8 cellular contexts compared by ENCODE assay signal in genomic region chr15:92393994-92394326, GRCh38. TPM values are rescaled to one million over a fixed set of nuclear protein-coding genes. Genes with fewer than 3 reads are reported as not detected.
DNase-seq lines count a peak whose midpoint lies in the region; ATAC-seq and TF ChIP-seq lines count a peak whose summit lies in the region.

No MANE protein-coding gene starts in this region.

- ATAC-seq in Panc1, result peak; percentile 31
- no peak for ATAC-seq in naive thymus-derived CD8-positive, alpha-beta T cell

- H3K18ac ChIP-seq in H9 (ENCODE audit: insufficient read length, low read depth, low read length), result no peak overlapping the region

- H3K9ac ChIP-seq in H9 (ENCODE audit: extremely low read depth, insufficient read length, low read length), result no peak overlapping the region

- peak overlapping the region; percentile 84 to 97 for H3K4me3 Mint-ChIP-seq in H9
- no peak overlapping the region for H3K4me3 Mint-ChIP-seq in naive thymus-derived CD8-positive, alpha-beta T cell

- H3K4me1 Mint-ChIP-seq in H9, result peaks cover 21 to 25% of the 10 kb centered on the region in 2 experiments
- peaks cover 5 to 11% (median 10%) of the 10 kb centered on the region in 4 donors for H3K4me1 Mint-ChIP-seq in naive thymus-derived CD8-positive, alpha-beta T cell

- POLR2A ChIA-PET in Panc1 (lab: Charles Lee), result no interaction called here
- POLR2A ChIA-PET in naive thymus-derived CD8-positive, alpha-beta T cell (lab: Charles Lee), result no interaction called here

- H3K36me3 ChIP-seq in Panc1 (ENCODE audit: control insufficient read depth, insufficient read depth, low read length), result no peaks in the 10 kb centered on the region
- no peaks in the 10 kb centered on the region for H3K36me3 ChIP-seq in left ventricle myocardium inferior

- H3K27me3 ChIP-seq in H9 (ENCODE audit: insufficient read depth, low read length), result peaks cover 19% of the 10 kb centered on the region; the same call in 1 of the 2 replicates
- H3K27me3 ChIP-seq in Panc1 (ENCODE audit: control insufficient read depth, insufficient read depth, low read length), result peaks cover 51% of the 10 kb centered on the region
- peaks cover 87% of the 10 kb centered on the region for H3K27me3 ChIP-seq in left ventricle myocardium inferior (ENCODE audit: low read depth)

- no peak overlapping the region for H2BK5ac ChIP-seq in H9 (ENCODE audit: insufficient read length, low read length)

- no peaks in the 10 kb centered on the region for H3K79me2 ChIP-seq in H9 (ENCODE audit: insufficient read depth, low read length)

- peaks cover 96% of the 10 kb centered on the region for H3K27me3 Mint-ChIP-seq in H9 (ENCODE audit: low read depth)
- peaks cover 35 to 72% (median 56%) of the 10 kb centered on the region in 5 donors for H3K27me3 Mint-ChIP-seq in naive thymus-derived CD8-positive, alpha-beta T cell

- no TSS peak for BruUV-seq in Panc1 (replicated peaks; lab: Mats Ljungman, UMichigan)

- H2BK120ac ChIP-seq in H9 (ENCODE audit: low read depth, low read length, poor library complexity, severe bottlenecking), result no peak overlapping the region

- no peaks in the 10 kb centered on the region for H4K20me1 ChIP-seq in H9 (ENCODE audit: control insufficient read depth, insufficient read depth, insufficient read length)

- no peak overlapping the region for H2AFZ ChIP-seq in H9 (ENCODE audit: low read length)

- H3K4me1 ChIP-seq in H9 (ENCODE audit: insufficient read depth, low read length), result peaks cover 4% of the 10 kb centered on the region; the same call in 1 of the 2 replicates
- peaks cover 5% of the 10 kb centered on the region; the same call in 1 of the 2 replicates for H3K4me1 ChIP-seq in Panc1 (ENCODE audit: control insufficient read depth, insufficient read depth, low read length)
- H3K4me1 ChIP-seq in left ventricle myocardium inferior, result peaks cover 20% of the 10 kb centered on the region

- no peak overlapping the region for H2AK5ac ChIP-seq in H9 (ENCODE audit: insufficient read length, low read length)

- H3K9me3 ChIP-seq in H9 (ENCODE audit: control insufficient read depth, low read depth, low read length) (no peaks in the 10 kb centered on the region), Panc1 (ENCODE audit: control insufficient read depth, insufficient read depth, low read depth, low read length) (no peaks in the 10 kb centered on the region), left ventricle myocardium inferior (replicated peaks) (no peaks in the 10 kb centered on the region)

- peaks cover 14% of the 10 kb centered on the region for H3K23me2 ChIP-seq in H9 (ENCODE audit: insufficient read length, low read depth, low read length, poor library complexity, severe bottlenecking)

- H3K4ac ChIP-seq in H9 (ENCODE audit: low read depth, low read length), result no peak overlapping the region

- no peak overlapping the region for H2BK12ac ChIP-seq in H9 (ENCODE audit: insufficient read length, low read depth, low read length)

- no peak for TF ChIP-seq CTCF in H9 (conservative IDR thresholded peaks at IDR 0.05)
- no peak for TF ChIP-seq CTCF in Panc1 (IDR thresholded peaks at IDR 0.05)
- TF ChIP-seq CTCF in left ventricle myocardium inferior (IDR thresholded peaks at IDR 0.05; ENCODE audit: borderline replicate concordance), result no peak

- H3K4me3 ChIP-seq in Panc1 (ENCODE audit: low read depth in 2 of 2, low read length in 2 of 2) (peak overlapping the region; percentile 26 to 31; a peak in 3 of 4 replicates), left ventricle myocardium inferior (peak overlapping the region; percentile 70)

- no peak overlapping the region for H3K23ac ChIP-seq in H9 (ENCODE audit: insufficient read length, low read depth, low read length)

- no peak overlapping the region for H3K56ac ChIP-seq in H9 (ENCODE audit: insufficient read length, low read depth, low read length)

- no CpG with 5 or more reads among the region's 34 CpGs for WGBS in H9 (ENCODE audit: extremely low coverage, insufficient read length, low lambda C conversion rate)

- no peak overlapping the region for H3K27ac ChIP-seq in H9 (ENCODE audit: insufficient read length, low read depth, low read length)
- no peak overlapping the region for H3K27ac ChIP-seq in Panc1 (ENCODE audit: low read length)
- H3K27ac ChIP-seq in left ventricle myocardium inferior (replicated peaks), result no peak overlapping the region

- no peak overlapping the region for H2BK20ac ChIP-seq in H9 (ENCODE audit: low read depth, low read length, poor library complexity, severe bottlenecking)

- intact Hi-C loops in Panc1 (cut with micrococcal nuclease; ENCODE audit: unreplicated experiment), result no loop called here
- intact Hi-C loops in left ventricle myocardium inferior (cut with micrococcal nuclease), result no loop called here

- DNase-seq in H9 (no peak), Panc1 (ENCODE audit: low read depth, low spot score) (no peak), left ventricle myocardium inferior (no peak), retina (peak; percentile 84), nucleus accumbens (lab: John Stamatoyannopoulos, UW) (no peak)
- no peak for DNase-seq in naive thymus-derived CD8-positive, alpha-beta T cell
- DNase-seq in activated CD8-positive, alpha-beta memory T cell treated with anti-CD3 and anti-CD28 coated beads, Interleukin-2, amount 50 U/mL, for 4 hours, result no peak
- no peak for DNase-seq in activated naive CD4-positive, alpha-beta T cell (lab: John Stamatoyannopoulos, UW)

- no peak overlapping the region for H3K14ac ChIP-seq in H9 (ENCODE audit: insufficient read depth, low read length)

- CTCF ChIA-PET in Panc1 (lab: Charles Lee), result interaction anchor here (0.6 kb wide), 3 partner anchors 49 to 562 kb away, joined by 3 to 9 read pairs (median 3); no protein-coding TSS in a partner anchor

- no peak overlapping the region for H4K91ac ChIP-seq in H9 (ENCODE audit: insufficient read length, low read depth, low read length)

- peaks cover 0 to 5% (median 2%) of the 10 kb centered on the region in 3 experiments; a peak in 4 of 7 replicates for H3K36me3 Mint-ChIP-seq in H9 (ENCODE audit: insufficient read depth in 1 of 3, low read depth in 3 of 3)
- peaks cover 0 to 2% (median 0%) of the 10 kb centered on the region in 3 donors for H3K36me3 Mint-ChIP-seq in naive thymus-derived CD8-positive, alpha-beta T cell

- H4K8ac ChIP-seq in H9 (replicated peaks; ENCODE audit: insufficient read length, low read depth, low read length), result no peak overlapping the region

- no peaks in the 10 kb centered on the region; a peak in 1 of 5 replicates for H3K9me3 Mint-ChIP-seq in H9
- peaks cover 0 to 2% (median 0%) of the 10 kb centered on the region in 9 donors for H3K9me3 Mint-ChIP-seq in naive thymus-derived CD8-positive, alpha-beta T cell

- in situ Hi-C loops in Panc1 (cut with HindIII; ENCODE audit: low pct_unique_long_range_greater_than_20kb, low sequenced_read_pairs), result no loop called here

- peak overlapping the region; percentile 59 for H3K4me2 ChIP-seq in H9 (ENCODE audit: insufficient read depth, insufficient read length, low read length)

- H4K5ac ChIP-seq in H9 (ENCODE audit: insufficient read length, low read depth, low read length), result no peak overlapping the region

- no peaks in the 10 kb centered on the region for H3K79me1 ChIP-seq in H9 (ENCODE audit: insufficient read depth, low read depth, low read length, poor library complexity, severe bottlenecking)

- H3K27ac Mint-ChIP-seq in H9, result no peak overlapping the region; a peak in 1 of 7 replicates
- no peak overlapping the region for H3K27ac Mint-ChIP-seq in naive thymus-derived CD8-positive, alpha-beta T cell

- H2BK15ac ChIP-seq in H9 (ENCODE audit: low read depth, low read length), result no peak overlapping the region

- H3T11ph ChIP-seq in H9 (ENCODE audit: low read length), result no peak overlapping the region

RNA-seq across cellular contexts. Expression of gene ST8SIA2, which starts 0.3 kb away (rescaled TPM):
- 1.8 and 3.2 TPM in 2 replicates for total RNA-seq in H9 (2021)
- 0.15 TPM for total RNA-seq in Panc1 (2021; ENCODE audit: unreplicated experiment)
- polyA plus RNA-seq in Panc1 (2012; ENCODE audit: insufficient read length), result not detected
- 3.6 TPM for total RNA-seq in left ventricle myocardium inferior
- total RNA-seq in naive thymus-derived CD8-positive, alpha-beta T cell, result not detected
- polyA plus RNA-seq in naive thymus-derived CD8-positive, alpha-beta T cell, result not detected

Comparison
In these comparisons a context has a peak if more than half of its experiments do, and no peak if none do; other contexts are left out.
1. H3K4me3 Mint-ChIP-seq: peak in H9 (2 of 2); none in naive thymus-derived CD8-positive, alpha-beta T cell (0 of 10).